ENCODE assay signal across 1 cellular context in the genomic region with DNA sequence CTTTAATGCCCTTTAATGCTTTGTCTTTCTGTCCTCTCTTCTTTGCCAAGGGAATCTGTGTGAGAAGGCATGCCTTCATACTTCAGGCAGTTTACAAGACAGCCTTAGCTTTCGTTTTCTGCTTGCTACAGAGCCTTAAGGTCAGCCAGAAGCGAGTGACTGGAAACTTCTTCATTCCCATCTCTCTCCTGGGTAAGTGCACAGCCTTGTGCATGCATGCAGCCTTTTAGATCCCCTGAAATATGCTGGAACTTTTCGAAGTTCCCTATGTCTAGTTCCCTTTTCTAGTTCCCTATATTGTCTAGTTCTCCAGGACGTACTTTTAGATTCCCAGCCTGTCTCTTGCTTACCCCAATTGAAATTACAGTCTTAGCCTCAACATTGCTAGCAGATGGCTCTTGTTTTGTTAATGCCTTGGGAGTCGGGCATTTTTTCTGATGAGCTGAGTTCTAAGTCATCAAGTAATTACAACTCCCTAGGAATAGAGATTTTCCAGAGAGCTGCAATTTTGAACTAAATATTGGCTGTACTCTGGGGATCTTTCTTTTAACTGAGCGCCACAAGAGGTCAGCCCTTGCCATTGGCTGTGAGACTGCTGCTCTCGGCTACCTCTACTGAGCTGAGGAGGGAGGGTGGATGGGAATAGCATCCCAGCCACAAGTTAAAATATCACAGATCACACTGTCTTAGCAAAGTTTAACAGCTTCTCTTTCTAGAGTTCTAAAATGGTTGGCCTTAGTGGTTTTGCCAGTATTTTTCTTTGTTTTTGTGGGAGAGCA.
TF ChIP-seq lines count a peak whose summit lies in the region.

No MANE protein-coding gene starts in this region.

TF ChIP-seq in endothelial cell of umbilical vein, 7 proteins besides CTCF, POLR2A, EP300 and RAD21 (continued from another document):
- TF ChIP-seq, protein P1, sequence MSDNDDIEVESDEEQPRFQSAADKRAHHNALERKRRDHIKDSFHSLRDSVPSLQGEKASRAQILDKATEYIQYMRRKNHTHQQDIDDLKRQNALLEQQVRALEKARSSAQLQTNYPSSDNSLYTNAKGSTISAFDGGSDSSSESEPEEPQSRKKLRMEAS (IDR thresholded peaks at IDR 0.05; ENCODE audit: insufficient read depth, insufficient read length) = no peak
- TF ChIP-seq EZH2 (IDR thresholded peaks at IDR 0.05; ENCODE audit: borderline replicate concordance, low read depth, low read length, severe bottlenecking) = no peak
TF ChIP-seq in endothelial cell of umbilical vein: peak in this region for 0.
